8 cellular contexts compared by ENCODE assay signal in the genomic region with DNA sequence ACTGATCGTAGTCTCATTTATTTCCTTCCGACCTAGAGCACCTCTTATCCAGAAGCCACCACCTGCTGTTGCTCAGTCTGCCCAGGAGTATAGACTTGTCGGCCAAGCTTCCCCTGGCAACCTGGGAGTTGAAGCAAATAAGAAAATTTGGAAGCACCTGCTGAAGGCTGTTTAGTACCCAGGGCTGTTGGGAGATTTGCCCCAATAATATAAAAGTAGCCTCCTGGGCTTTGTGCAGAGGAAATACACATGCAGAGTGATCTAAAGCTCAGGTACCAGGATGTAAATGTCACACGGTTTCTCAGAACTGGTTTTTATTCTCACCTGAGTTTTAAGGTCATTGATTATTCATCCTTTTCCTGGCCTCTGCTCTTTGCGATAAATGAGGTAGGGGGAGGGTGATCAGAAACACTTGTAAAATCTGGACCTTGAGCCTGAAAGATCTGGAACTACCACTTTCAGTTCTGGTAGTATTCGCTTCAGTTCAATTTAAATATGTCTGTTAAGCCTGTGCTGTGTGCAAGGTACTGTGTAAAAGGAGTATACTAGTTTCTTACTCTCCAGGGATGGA. TPM values are rescaled to one million over a fixed set of nuclear protein-coding genes. Genes with fewer than 3 reads are reported as not detected.
DNase-seq lines count a peak whose midpoint lies in the region; FAIRE-seq and TF ChIP-seq lines count a peak whose summit lies in the region.

No MANE protein-coding gene starts in this region.

- no peak overlapping the region for H3K23ac ChIP-seq in H1 (ENCODE audit: insufficient read length)

- peak overlapping the region; percentile 86; the same call in 1 of the 2 replicates for H3K27ac ChIP-seq in MM.1S (ENCODE audit: low read length)
- no peak overlapping the region for H3K27ac ChIP-seq in H1 (ENCODE audit: low read depth, low read length)

- BruUV-seq in Caco-2 (replicated peaks; lab: Mats Ljungman, UMichigan): TSS peak; percentile 92

- H3K27me3 ChIP-seq in Caco-2 (replicated peaks; ENCODE audit: control insufficient read depth, insufficient read depth, low read length): no peaks in the 10 kb centered on the region
- no peaks in the 10 kb centered on the region for H3K27me3 ChIP-seq in MM.1S (replicated peaks; ENCODE audit: insufficient read depth, low read length)
- no peaks in the 10 kb centered on the region for H3K27me3 ChIP-seq in H1 (replicated peaks in 1 of 4; ENCODE audit: control insufficient read depth in 3 of 4, extremely low read depth in 1 of 4, insufficient read depth in 3 of 4, low read length in 3 of 4)
- H3K27me3 ChIP-seq in neuron (ENCODE audit: insufficient read depth, low read length): peaks cover 13% of the 10 kb centered on the region

- peaks cover 3% of the 10 kb centered on the region; the same call in 1 of the 2 replicates for H4K20me1 ChIP-seq in MM.1S (ENCODE audit: insufficient read depth, low read length)
- H4K20me1 ChIP-seq in H1 (replicated peaks in 1 of 2; ENCODE audit: control insufficient read depth in 1 of 2, insufficient read depth in 2 of 2, low read length in 2 of 2): peaks cover 0 to 15% of the 10 kb centered on the region in 2 experiments

- no peak for TF ChIP-seq RAD21 in H1 (IDR thresholded peaks at IDR 0.05 in 1 of 2, conservative IDR thresholded peaks at IDR 0.05 in 1 of 2; ENCODE audit: low read depth in 2 of 2, low read length in 2 of 2)

- peaks cover 6% of the 10 kb centered on the region for H3K23me2 ChIP-seq in H1 (ENCODE audit: low read depth, low read length)

- peak overlapping the region; percentile 89 for H3K4me3 Mint-ChIP-seq in Caco-2 (ENCODE audit: unreplicated experiment)

- H3K79me1 ChIP-seq in H1 (ENCODE audit: low read depth, low read length): peaks cover 4% of the 10 kb centered on the region; the same call in 1 of the 2 replicates

- no peak overlapping the region for H2BK15ac ChIP-seq in H1 (ENCODE audit: low read length)

- peaks cover 13% of the 10 kb centered on the region for H3K36me3 Mint-ChIP-seq in Caco-2 (ENCODE audit: insufficient read depth, unreplicated experiment)

- DNase-seq in Caco-2: no peak
- DNase-seq in MM.1S: peak; percentile 12
- DNase-seq in H1 (ENCODE audit: low read depth in 1 of 2, low spot score in 2 of 2): no peak
- no peak for DNase-seq in mucosa of gallbladder (ENCODE audit: low spot score)
- DNase-seq in KBM-7: no peak
- no peak for DNase-seq in G401 (ENCODE audit: low spot score)
- no peak for DNase-seq in putamen (ENCODE audit: low spot score)

- no peak overlapping the region for H4K91ac ChIP-seq in H1 (replicated peaks; ENCODE audit: insufficient read length, low read length)

- intact Hi-C loops in Caco-2 (cut with micrococcal nuclease; ENCODE audit: unreplicated experiment): loop anchor here (1.0 to 2.0 kb wide), 2 partner anchors 33 to 270 kb away; no protein-coding TSS in a partner anchor

- H3K79me2 ChIP-seq in MM.1S (ENCODE audit: low read length): peaks cover 42% of the 10 kb centered on the region
- H3K79me2 ChIP-seq in H1 (ENCODE audit: control insufficient read depth in 1 of 2, insufficient read depth in 2 of 2, low read length in 2 of 2): peaks cover 16 to 41% of the 10 kb centered on the region in 2 experiments

- H3K4ac ChIP-seq in H1 (replicated peaks; ENCODE audit: insufficient read length, low read depth, low read length): no peak overlapping the region

- peak overlapping the region; percentile 97 for H3K27ac Mint-ChIP-seq in Caco-2 (ENCODE audit: unreplicated experiment)

- FAIRE-seq in H1 (lab: Jason Lieb, UNC): no peak

- 38% methylated on average over 6 of the region's 6 CpGs; no CpG with 5 or more reads in 1 of the 2 experiments for WGBS in H1 (ENCODE audit: extremely low coverage in 1 of 2, insufficient coverage in 1 of 2, insufficient read length in 1 of 2, insufficient replicate concordance in 2 of 2, low coverage in 1 of 2, low lambda C conversion rate in 2 of 2, missing lambda C conversion rate in 1 of 2), 2 experiments

- no peak; a peak in 1 of 3 replicates for TF ChIP-seq POLR2A in H1 (IDR thresholded peaks at IDR 0.05; ENCODE audit: control extremely low read depth in 1 of 2, low read depth in 2 of 2, low read length in 2 of 2)

- H3K9me2 ChIP-seq in MM.1S (replicated peaks; ENCODE audit: insufficient read depth, low read length): no peaks in the 10 kb centered on the region

- no peak overlapping the region for H2BK120ac ChIP-seq in H1 (replicated peaks; ENCODE audit: low read depth, low read length)

- H3K56ac ChIP-seq in H1 (replicated peaks; ENCODE audit: insufficient read length, low read depth, low read length): no peak overlapping the region

- in situ Hi-C loops in KBM-7 (cut with MboI; ENCODE audit: low pct_unique_long_range_greater_than_20kb, low sequenced_read_pairs): no loop called here
- in situ Hi-C loops in G401 (cut with HindIII; ENCODE audit: low sequenced_read_pairs): loop anchor here (5.0 kb wide), 1 partner anchor 35 kb away; no protein-coding TSS in a partner anchor

- no peak overlapping the region; the same call in 1 of the 2 replicates for H4K8ac ChIP-seq in H1 (ENCODE audit: extremely low read depth, insufficient read depth, low read length)

- H2BK20ac ChIP-seq in H1 (ENCODE audit: low read length): no peak overlapping the region

- peak overlapping the region; percentile 36 for H3K4me3 ChIP-seq in Caco-2 (ENCODE audit: low read depth, low read length)
- peak overlapping the region; percentile 55 for H3K4me3 ChIP-seq in MM.1S (ENCODE audit: low read length)
- H3K4me3 ChIP-seq in H1 (ENCODE audit: extremely low read depth in 1 of 4, insufficient read depth in 2 of 4, low read depth in 3 of 4, low read length in 4 of 4): peak overlapping the region; percentile 24 to 54 (median 35); a peak in 6 of 8 replicates
- H3K4me3 ChIP-seq in neuron (ENCODE audit: low read length): peak overlapping the region; percentile 47

- POLR2A ChIA-PET in Caco-2 (lab: Charles Lee) (no interaction called here), H1 (lab: Charles Lee; ENCODE audit: partially characterized antibody) (interaction anchor here (0.6 to 2.0 kb wide), 2 partner anchors 16 to 190 kb away, joined by 4 to 7 read pairs; no protein-coding TSS in a partner anchor)

- H3K4me1 ChIP-seq in Caco-2 (peaks cover 11% of the 10 kb centered on the region; the same call in 1 of the 2 replicates), MM.1S (ENCODE audit: low read length) (peaks cover 14% of the 10 kb centered on the region), H1 (replicated peaks in 1 of 4; ENCODE audit: control insufficient read depth in 3 of 4, insufficient read depth in 4 of 4, low read length in 3 of 4) (peaks cover 0 to 6% (median 2%) of the 10 kb centered on the region in 4 experiments; a peak in 3 of 7 replicates), neuron (ENCODE audit: insufficient read depth, low read length) (peaks cover 19% of the 10 kb centered on the region)

- peak overlapping the region; percentile 67 for H2AFZ ChIP-seq in MM.1S (ENCODE audit: low read length)
- peak overlapping the region; percentile 88; the same call in 1 of the 2 replicates for H2AFZ ChIP-seq in H1 (ENCODE audit: low read length)
- H2AFZ ChIP-seq in neuron (ENCODE audit: low read depth, low read length): peak overlapping the region; percentile 53

- TF ChIP-seq CTCF in Caco-2 (IDR thresholded peaks at IDR 0.05; ENCODE audit: insufficient read depth in 1 of 2, low read depth in 1 of 2, low read length in 1 of 2, severe bottlenecking in 1 of 2, unreplicated experiment in 1 of 2): no peak
- TF ChIP-seq CTCF in MM.1S (IDR thresholded peaks at IDR 0.05; ENCODE audit: low read length): no peak
- no peak for TF ChIP-seq CTCF in H1 (IDR thresholded peaks at IDR 0.05; ENCODE audit: control extremely low read depth in 1 of 3, insufficient read depth in 1 of 3, low read depth in 1 of 3, low read length in 3 of 3)

- peaks cover 12% of the 10 kb centered on the region for H3K4me1 Mint-ChIP-seq in Caco-2 (ENCODE audit: low read depth, unreplicated experiment)

- no peak overlapping the region for H2AK5ac ChIP-seq in H1 (ENCODE audit: low read depth, low read length)

- CTCF ChIA-PET in Caco-2 (lab: Charles Lee): interaction anchor here (0.5 kb wide), 1 partner anchor 344 kb away, joined by 3 read pairs; no protein-coding TSS in a partner anchor
- CTCF ChIA-PET in H1 (lab: Charles Lee; ENCODE audit: partially characterized antibody): interaction anchor here (0.8 to 1.7 kb wide), 3 partner anchors 15 to 23 kb away, joined by 3 to 4 read pairs (median 3); no protein-coding TSS in a partner anchor

- no peak for TF ChIP-seq EP300 in H1 (IDR thresholded peaks at IDR 0.05; ENCODE audit: borderline replicate concordance in 1 of 2, low read depth in 2 of 2, low read length in 2 of 2)

- H2BK5ac ChIP-seq in H1 (ENCODE audit: low read depth, low read length): no peak overlapping the region

- H3K9me3 ChIP-seq in Caco-2: no peaks in the 10 kb centered on the region
- no peaks in the 10 kb centered on the region for H3K9me3 ChIP-seq in MM.1S (replicated peaks; ENCODE audit: insufficient read depth, low read length)
- no peaks in the 10 kb centered on the region for H3K9me3 ChIP-seq in H1 (ENCODE audit: insufficient read depth in 2 of 2, low read depth in 1 of 2, low read length in 1 of 2)
- H3K9me3 ChIP-seq in neuron (ENCODE audit: low read length): no peaks in the 10 kb centered on the region

- H3K9ac ChIP-seq in MM.1S (ENCODE audit: low read length): peak overlapping the region; percentile 36; the same call in 1 of the 2 replicates
- peak overlapping the region in 3 of 4 experiments; percentile 35 to 40 (median 39); a peak in 3 of 7 replicates for H3K9ac ChIP-seq in H1 (replicated peaks in 1 of 4; ENCODE audit: extremely low read depth in 1 of 4, low read depth in 3 of 4, low read length in 3 of 4)

- peak overlapping the region; percentile 70 for H4K5ac ChIP-seq in H1 (ENCODE audit: insufficient read length, low read depth, low read length)

- no peaks in the 10 kb centered on the region for H3K9me3 Mint-ChIP-seq in Caco-2 (ENCODE audit: unreplicated experiment)

- H3F3A ChIP-seq in MM.1S (ENCODE audit: insufficient read depth, low read length): peaks cover 14% of the 10 kb centered on the region

- H3K36me3 ChIP-seq in Caco-2 (ENCODE audit: control insufficient read depth, insufficient read depth, low read length): no peaks in the 10 kb centered on the region
- no peaks in the 10 kb centered on the region for H3K36me3 ChIP-seq in MM.1S (replicated peaks; ENCODE audit: insufficient read depth, low read length)
- no peaks in the 10 kb centered on the region for H3K36me3 ChIP-seq in H1 (ENCODE audit: control insufficient read depth in 2 of 4, insufficient read depth in 4 of 4, low read length in 3 of 4)
- no peaks in the 10 kb centered on the region for H3K36me3 ChIP-seq in neuron (ENCODE audit: insufficient read depth, low read length)

- no peak overlapping the region for H3K14ac ChIP-seq in H1 (ENCODE audit: insufficient read length)

- H3K18ac ChIP-seq in H1 (ENCODE audit: extremely low read depth, low read length): no peak overlapping the region; the same call in 1 of the 2 replicates

- H3K27me3 Mint-ChIP-seq in Caco-2 (ENCODE audit: insufficient read depth, unreplicated experiment): no peaks in the 10 kb centered on the region

- H2BK12ac ChIP-seq in H1 (ENCODE audit: low read depth, low read length): no peak overlapping the region

- peak overlapping the region; percentile 84 for H3K4me2 ChIP-seq in MM.1S (ENCODE audit: low read depth, low read length)
- H3K4me2 ChIP-seq in H1 (ENCODE audit: insufficient read depth in 1 of 2, low read depth in 2 of 2, low read length in 2 of 2): peak overlapping the region; percentile 63 to 79

RNA-seq across cellular contexts. Expression of a gene that starts 0.8 kb away (rescaled TPM):
- total RNA-seq in Caco-2 (2022): 117 and 125 TPM in 2 replicates
- 85.6 and 91.7 TPM in 2 replicates for total RNA-seq in H1 (2021; fragmentation: NEBNext Ultra II Directional; extraction: Animal tissue kit (Norgen Biotek cat#: 25700))
- 67.1 and 114 TPM in 2 replicates for polyA plus RNA-seq in H1 (2011; rRNA removed)
- 130 TPM for polyA plus RNA-seq in H1 (2011; cell fraction: cytosol; rRNA removed)
- polyA plus RNA-seq in H1 (2011; cell fraction: nucleus; rRNA removed): 40.0 TPM
- 87.0 to 96.7 TPM (median 91.7 TPM) in 4 replicates for polyA plus RNA-seq in H1 (2012, experiment 1 of 2)
- polyA plus RNA-seq in H1 (2012, experiment 2 of 2): 180 TPM
- 66.8 TPM for polyA plus RNA-seq in H1 (2013, experiment 1 of 2)
- 66.5 TPM for polyA plus RNA-seq in H1 (2013, experiment 2 of 2)
- polyA minus RNA-seq in H1 (2011; rRNA and poly(A)+ RNA removed): 43.9 and 47.5 TPM in 2 replicates
- 26.9 TPM for polyA minus RNA-seq in H1 (2011; cell fraction: cytosol; rRNA and poly(A)+ RNA removed)
- 30.5 TPM for polyA minus RNA-seq in H1 (2011; cell fraction: nucleus; rRNA and poly(A)+ RNA removed)
- total RNA-seq in mucosa of gallbladder: 91.5 TPM
- total RNA-seq in G401 (2014; rRNA removed; shearing (Covaris generic)): 258 and 299 TPM in 2 replicates
